In the genomic region with DNA sequence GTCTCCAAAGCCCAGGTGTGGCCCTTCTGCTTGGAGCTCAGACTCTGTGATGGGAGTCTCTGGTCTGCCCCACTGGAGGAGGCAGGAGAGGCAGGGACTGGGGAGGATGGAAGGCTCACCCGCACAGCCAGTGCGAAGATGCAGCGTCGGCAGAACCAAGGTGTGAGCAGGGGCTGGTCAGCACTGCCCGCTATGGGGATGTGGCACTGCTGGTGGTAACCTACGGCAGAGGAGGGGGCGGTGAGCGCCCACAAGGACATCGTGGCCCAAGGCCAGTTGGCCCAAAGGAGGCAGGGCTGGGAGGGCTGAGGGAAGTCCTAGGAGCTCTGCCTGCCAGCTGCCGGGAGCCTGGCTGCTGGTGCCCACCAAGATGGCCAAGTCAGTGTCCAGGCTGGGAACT, we compare ENCODE assay signal across 9 cellular contexts. TPM values are rescaled to one million over a fixed set of nuclear protein-coding genes. Genes with fewer than 3 reads are reported as not detected.
DNase-seq lines count a peak whose midpoint lies in the region; ATAC-seq, FAIRE-seq and TF ChIP-seq lines count a peak whose summit lies in the region.
"Had no signal": no experiment of that assay in that cellular context is flagged by ENCODE, and none has a peak within 500 bp of the region (broad histone marks: within the 10 kb centered on the region; RNA-seq: fewer than 3 reads in every experiment).

No MANE protein-coding gene starts in this region.

- no peaks in the 10 kb centered on the region for H3K9me3 ChIP-seq in skeletal muscle tissue (ENCODE audit: control insufficient read depth in 3 of 3, low read length in 3 of 3)
- H3K9me3 ChIP-seq: MG63 had no signal

- H3K9ac ChIP-seq in skeletal muscle tissue (ENCODE audit: low read depth in 1 of 3, low read length in 3 of 3): peak overlapping the region in 1 of 3 donors; percentile 79

- peaks cover 11% of the 10 kb centered on the region for H3K36me3 Mint-ChIP-seq in WTC11

- no peak for ATAC-seq in WTC11
- no peak for ATAC-seq in left cardiac atrium
- ATAC-seq in GM21447 (IDR thresholded peaks at IDR 0.05; ENCODE audit: unreplicated experiment): no peak

- no peaks in the 10 kb centered on the region for H3K9me3 Mint-ChIP-seq in WTC11

- H3K4me3 ChIP-seq in H7 (ENCODE audit: insufficient read depth, low read depth, low read length): no peak overlapping the region
- no peak overlapping the region for H3K4me3 ChIP-seq in skeletal muscle tissue (ENCODE audit: low read length in 3 of 3)
- H3K4me3 ChIP-seq: MG63 had no signal

- H3K27ac Mint-ChIP-seq in WTC11: no peak overlapping the region

- no peaks in the 10 kb centered on the region for H3K27me3 ChIP-seq in H7 (ENCODE audit: control insufficient read depth, insufficient read depth, low read length)
- no peaks in the 10 kb centered on the region for H3K27me3 ChIP-seq in skeletal muscle tissue (ENCODE audit: control insufficient read depth in 3 of 3, insufficient read depth in 3 of 3, low read length in 3 of 3)
- H3K27me3 ChIP-seq: MG63 had no signal

- H3K4me3 Mint-ChIP-seq in WTC11: peak overlapping the region; percentile 81

- no peaks in the 10 kb centered on the region; the same call in 1 of the 2 replicates for H3K27me3 Mint-ChIP-seq in WTC11 (ENCODE audit: low read depth)

- CTCF ChIA-PET in WTC11 (lab: Charles Lee): interaction anchor here (0.6 to 2.2 kb wide), 5 partner anchors 20 to 112 kb away, joined by 4 to 11 read pairs (median 6); no protein-coding TSS in a partner anchor

- intact Hi-C loops in left cardiac atrium (cut with DNase I): loop anchor here in 1 of 2 donors (2.0 kb wide), 1 partner anchor 67 kb away; no protein-coding TSS in a partner anchor

- peaks cover 9 to 21% (median 11%) of the 10 kb centered on the region in 3 donors for H3K4me1 ChIP-seq in skeletal muscle tissue (ENCODE audit: control insufficient read depth in 3 of 3, insufficient read depth in 3 of 3, low read length in 3 of 3)

- POLR2A ChIA-PET in WTC11 (lab: Charles Lee): no interaction called here

- H3K4me1 Mint-ChIP-seq in WTC11: peaks cover 42% of the 10 kb centered on the region

- H3K36me3 ChIP-seq in H7 (replicated peaks; ENCODE audit: control insufficient read depth, insufficient read depth, low read length): peaks cover 9% of the 10 kb centered on the region
- peaks cover 0 to 9% (median 7%) of the 10 kb centered on the region in 3 donors for H3K36me3 ChIP-seq in skeletal muscle tissue (ENCODE audit: control insufficient read depth in 3 of 3, insufficient read depth in 3 of 3, low read length in 3 of 3)

- FAIRE-seq in RCC 7860 (lab: Jason Lieb, UNC): no peak

- no peak for TF ChIP-seq CTCF in WTC11 (IDR thresholded peaks at IDR 0.05)

- peak; percentile 28 for DNase-seq in H7
- no peak for DNase-seq in WTC11 (ENCODE audit: low spot score)
- DNase-seq in left cardiac atrium: peak; percentile 41
- no peak for DNase-seq in NCI-H510A treated with DMSO at 0.1 percent for 48 hours (lab: John Stamatoyannopoulos, UW)
- no peak for DNase-seq in NCI-H2081 treated with DMSO at 0.1 percent for 48 hours (lab: John Stamatoyannopoulos, UW)
- no peak for DNase-seq in RCC 7860 (ENCODE audit: low spot score)
- DNase-seq: MG63 had no signal

- peak overlapping the region; percentile 66 for H3K27ac ChIP-seq in skeletal muscle tissue (ENCODE audit: low read depth, low read length)

TF ChIP-seq in WTC11, 78 proteins besides CTCF, POLR2A, EP300 and RAD21:
- no peak for TF ChIP-seq RORB (CRISPR knock-in tag; IDR thresholded peaks at IDR 0.05)
- no peak for TF ChIP-seq SMAD4 (CRISPR knock-in tag; IDR thresholded peaks at IDR 0.05)
- no peak for TF ChIP-seq ETV6 (CRISPR knock-in tag; IDR thresholded peaks at IDR 0.05)
- no peak for TF ChIP-seq ZNF232 (CRISPR knock-in tag; IDR thresholded peaks at IDR 0.05)
- TF ChIP-seq ZNF416 (CRISPR knock-in tag; IDR thresholded peaks at IDR 0.05): no peak
- TF ChIP-seq ZNF532 (CRISPR knock-in tag; IDR thresholded peaks at IDR 0.05; ENCODE audit: borderline replicate concordance): no peak
- TF ChIP-seq, protein P1, sequence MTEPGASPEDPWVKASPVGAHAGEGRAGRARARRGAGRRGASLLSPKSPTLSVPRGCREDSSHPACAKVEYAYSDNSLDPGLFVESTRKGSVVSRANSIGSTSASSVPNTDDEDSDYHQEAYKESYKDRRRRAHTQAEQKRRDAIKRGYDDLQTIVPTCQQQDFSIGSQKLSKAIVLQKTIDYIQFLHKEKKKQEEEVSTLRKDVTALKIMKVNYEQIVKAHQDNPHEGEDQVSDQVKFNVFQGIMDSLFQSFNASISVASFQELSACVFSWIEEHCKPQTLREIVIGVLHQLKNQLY (CRISPR knock-in tag; IDR thresholded peaks at IDR 0.05): no peak
- no peak for TF ChIP-seq RELA (CRISPR knock-in tag; IDR thresholded peaks at IDR 0.05; ENCODE audit: borderline replicate concordance)
- no peak for TF ChIP-seq NR1H2 (CRISPR knock-in tag; IDR thresholded peaks at IDR 0.05)
- no peak for TF ChIP-seq TEAD1 (CRISPR knock-in tag; IDR thresholded peaks at IDR 0.05)
- TF ChIP-seq GRHL2 (CRISPR knock-in tag; IDR thresholded peaks at IDR 0.05; ENCODE audit: insufficient replicate concordance, severe bottlenecking): no peak
- TF ChIP-seq IRF2 (CRISPR knock-in tag; IDR thresholded peaks at IDR 0.05; ENCODE audit: borderline replicate concordance, low read depth): no peak
- TF ChIP-seq FOXP4 (CRISPR knock-in tag; IDR thresholded peaks at IDR 0.05): no peak

RNA-seq across cellular contexts. Expression of gene PHF19, which starts 7.3 kb away (rescaled TPM):
- 35.5 and 40.1 TPM in 2 replicates for total RNA-seq in H7 (2014; rRNA removed; shearing (Covaris generic))
- total RNA-seq in WTC11 (2021): 29.3 to 39.0 TPM (median 35.4 TPM) in 3 replicates
- total RNA-seq in left cardiac atrium: 10 to 100 TPM; 16.8 to 18.5 TPM
- 14.1 TPM for total RNA-seq in skeletal muscle tissue

RNA-seq across cellular contexts. Expression of gene PSMD5, which starts 27.0 kb away (rescaled TPM):
- total RNA-seq in H7 (2014; rRNA removed; shearing (Covaris generic)): 24.3 and 25.6 TPM in 2 replicates
- total RNA-seq in WTC11 (2021): 61.1 to 65.9 TPM (median 65.8 TPM) in 3 replicates
- 10 to 100 TPM; 22.5 to 25.9 TPM for total RNA-seq in left cardiac atrium
- 27.1 TPM for total RNA-seq in skeletal muscle tissue

RNA-seq across cellular contexts. Expression of gene TRAF1, which starts 56.9 kb away (rescaled TPM):
- 0.97 and 1.4 TPM in 2 replicates for total RNA-seq in H7 (2014; rRNA removed; shearing (Covaris generic))
- 1.8 to 3.1 TPM (median 2.9 TPM) in 3 replicates for total RNA-seq in WTC11 (2021)
- 1 to 10 TPM; 3.3 to 3.7 TPM for total RNA-seq in left cardiac atrium
- total RNA-seq in skeletal muscle tissue: 2.1 TPM

Comparison
In these comparisons a context has a peak if more than half of its experiments do, and no peak if none do; other contexts are left out.
1. DNase-seq: peak in H7 (single experiment) and left cardiac atrium (single experiment); none in WTC11 (single experiment), NCI-H510A treated with DMSO at 0.1 percent for 48 hours (single experiment), NCI-H2081 treated with DMSO at 0.1 percent for 48 hours (single experiment) and RCC 7860 (single experiment).